In the genomic region with DNA sequence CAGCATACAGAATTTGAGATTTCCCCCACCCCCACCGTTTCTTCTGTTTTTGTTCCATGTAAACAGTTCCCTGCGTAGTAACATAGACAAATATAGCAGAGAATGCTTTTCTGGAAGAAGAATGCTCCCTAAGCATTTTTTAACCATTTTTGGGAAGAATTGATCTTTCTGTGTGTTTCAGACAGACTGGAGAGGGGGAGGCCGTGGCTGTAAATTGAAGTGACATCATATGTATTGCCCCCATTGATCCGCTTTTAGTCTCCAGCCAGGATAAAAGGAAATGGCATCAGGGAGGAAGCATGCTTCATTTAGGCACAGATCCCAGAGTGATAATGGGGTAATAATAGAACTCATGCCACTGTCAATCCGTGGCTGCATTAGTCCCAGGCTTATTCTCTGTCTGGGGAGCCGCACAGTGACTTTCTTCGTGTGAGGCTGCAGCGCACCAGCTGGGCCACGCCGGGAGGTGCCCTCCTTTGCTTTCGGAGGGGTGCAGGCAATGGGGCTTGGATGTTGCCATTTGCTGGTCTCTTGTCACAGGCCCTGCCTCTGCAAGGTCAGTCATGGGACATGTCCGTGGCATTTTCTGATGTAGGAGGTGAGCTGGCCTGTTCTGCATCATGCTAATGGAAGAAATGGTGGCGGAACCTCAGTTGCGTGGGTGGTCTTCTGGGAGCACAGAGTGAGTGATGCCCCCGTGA, we compare ENCODE assay signal across 1 cellular context.
TF ChIP-seq lines count a peak whose summit lies in the region.

No MANE protein-coding gene starts in this region.

TF ChIP-seq in H1, 55 proteins besides CTCF, POLR2A, EP300 and RAD21:
- no peak for TF ChIP-seq RXRA (IDR thresholded peaks at IDR 0.05; ENCODE audit: insufficient read depth, low read depth, low read length)
- no peak for TF ChIP-seq JUND (IDR thresholded peaks at IDR 0.05; ENCODE audit: low read length)
- no peak for TF ChIP-seq ZNF274 (IDR thresholded peaks at IDR 0.05; ENCODE audit: borderline replicate concordance, extremely low read depth, low read length)
